Comparison of ENCODE assay signal across 7 cellular contexts in the genomic region with DNA sequence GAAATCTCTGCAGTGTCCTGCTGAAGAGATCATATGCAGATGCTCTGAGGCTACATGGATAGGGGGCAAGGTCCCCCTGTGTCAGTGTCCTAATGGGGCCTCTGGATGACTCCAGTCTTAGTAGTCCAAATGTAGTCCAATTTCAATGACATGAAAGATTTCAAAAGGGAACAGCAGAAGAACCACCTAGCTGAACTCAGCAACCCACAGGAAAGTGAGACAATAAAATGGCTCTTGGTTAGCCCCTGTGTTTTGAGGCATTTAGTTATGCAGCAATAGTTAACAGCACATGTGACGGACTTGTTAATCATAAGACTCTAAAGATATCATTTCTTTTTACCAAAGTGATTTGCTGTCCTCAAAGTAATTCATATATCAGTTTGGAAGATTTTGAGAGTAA. TPM values are rescaled to one million over a fixed set of nuclear protein-coding genes. Genes with fewer than 3 reads are reported as not detected.
"Had no signal": no experiment of that assay in that cellular context is flagged by ENCODE, and none has a peak within 500 bp of the region (broad histone marks: within the 10 kb centered on the region; RNA-seq: fewer than 3 reads in every experiment).

No MANE protein-coding gene starts in this region.

- H3K27ac Mint-ChIP-seq: IgD-negative memory B cell had no signal

- H3K4me3 Mint-ChIP-seq: IgD-negative memory B cell had no signal

- H3K4me2 ChIP-seq: KMS-11 had no signal

- ATAC-seq: K562 had no signal

- H3K36me3 Mint-ChIP-seq: IgD-negative memory B cell had no signal

- H3K27ac ChIP-seq: HL-60, KMS-11 had no signal

- DNase-seq: IMR-90, KBM-7, KG1 had no signal

- H3K9ac ChIP-seq: KMS-11 had no signal

- FAIRE-seq: K562 had no signal

- H3K4me3 ChIP-seq: K562 had no signal

RNA-seq across cellular contexts. Expression of a gene that starts 22.7 kb away (rescaled TPM):
- total RNA-seq: IMR-90, K562 had no signal
- polyA plus RNA-seq: IgD-negative memory B cell, IMR-90, K562 had no signal
